ENCODE assay signal across 17 cellular contexts in the genomic region with DNA sequence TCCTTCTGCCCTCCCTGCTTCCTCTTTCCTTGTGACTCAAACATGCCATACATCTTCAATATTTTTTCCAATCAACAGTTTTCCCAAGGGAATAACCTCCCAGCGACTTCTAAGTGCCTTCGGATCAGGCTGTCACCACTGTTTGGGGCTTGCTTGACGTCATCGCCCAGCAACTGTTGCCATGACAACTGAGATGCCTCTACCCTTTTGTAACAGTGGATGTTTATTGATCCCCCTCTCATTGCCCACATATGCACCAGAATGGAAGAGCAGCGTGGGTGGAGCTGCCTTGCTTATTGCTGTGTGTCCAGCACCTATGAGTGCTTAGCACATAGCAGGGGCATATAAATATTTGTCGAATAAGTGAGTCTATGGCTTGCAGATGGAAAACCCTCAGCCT. TPM values are rescaled to one million over a fixed set of nuclear protein-coding genes. Genes with fewer than 3 reads are reported as not detected.
DNase-seq lines count a peak whose midpoint lies in the region; ATAC-seq and TF ChIP-seq lines count a peak whose summit lies in the region.
"Had no signal": no experiment of that assay in that cellular context is flagged by ENCODE, and none has a peak within 500 bp of the region (broad histone marks: within the 10 kb centered on the region; RNA-seq: fewer than 3 reads in every experiment).

No MANE protein-coding gene starts in this region.

- peaks cover 8% of the 10 kb centered on the region for H3K9me3 Mint-ChIP-seq in activated naive CD8-positive, alpha-beta T cell treated with anti-CD3 and anti-CD28 coated beads, Interleukin-2, amount 50 U/mL, for 24 hours

- no peaks in the 10 kb centered on the region for H3K4me1 Mint-ChIP-seq in activated naive CD8-positive, alpha-beta T cell treated with anti-CD3 and anti-CD28 coated beads, Interleukin-2, amount 50 U/mL, for 24 hours
- H3K4me1 Mint-ChIP-seq: nephron had no signal

- H3K27ac Mint-ChIP-seq in activated naive CD8-positive, alpha-beta T cell treated with anti-CD3 and anti-CD28 coated beads, Interleukin-2, amount 50 U/mL, for 24 hours: no peak overlapping the region
- H3K27ac Mint-ChIP-seq: nephron had no signal

- H3K36me3 ChIP-seq in ectodermal cell (ENCODE audit: control insufficient read depth, insufficient read depth, low read length) (no peaks in the 10 kb centered on the region), neural cell (ENCODE audit: insufficient read depth, low read length) (no peaks in the 10 kb centered on the region)
- H3K36me3 ChIP-seq: left lung, spleen had no signal

- H3K27me3 Mint-ChIP-seq in activated naive CD8-positive, alpha-beta T cell treated with anti-CD3 and anti-CD28 coated beads, Interleukin-2, amount 50 U/mL, for 24 hours: peaks cover 7% of the 10 kb centered on the region

- H3K79me2 ChIP-seq in neural cell (replicated peaks; ENCODE audit: insufficient read depth, low read length): no peaks in the 10 kb centered on the region

- no peaks in the 10 kb centered on the region for H3K9me2 ChIP-seq in neural cell (ENCODE audit: insufficient read depth, low read length)
- H3K9me2 ChIP-seq: SK-N-SH had no signal

- 60 to 63% methylated on average over 6 of the region's 6 CpGs for WGBS in ectodermal cell, 2 experiments

- no peaks in the 10 kb centered on the region for H3K36me3 Mint-ChIP-seq in activated naive CD8-positive, alpha-beta T cell treated with anti-CD3 and anti-CD28 coated beads, Interleukin-2, amount 50 U/mL, for 24 hours (ENCODE audit: low read depth)

- DNase-seq in EH (ENCODE audit: low read depth) (peak; percentile 34), HT1080 (ENCODE audit: low read depth) (peak; percentile 29), NCI-H226 (no peak)
- DNase-seq in activated naive CD8-positive, alpha-beta T cell treated with anti-CD3 and anti-CD28 coated beads, Interleukin-2, amount 50 U/mL, for 24 hours: no peak
- DNase-seq: activated T-cell treated with anti-CD3 and anti-CD28 coated beads, Interleukin-2, amount 50 U/mL, for 1 hour; effector CD4-positive, alpha-beta T cell; left lung; NCI-H1417 treated with DMSO at 0.1 percent for 48 hours; SK-N-SH; spleen; testis had no signal

- H3K4me3 Mint-ChIP-seq in activated naive CD8-positive, alpha-beta T cell treated with anti-CD3 and anti-CD28 coated beads, Interleukin-2, amount 50 U/mL, for 24 hours: no peak overlapping the region
- H3K4me3 Mint-ChIP-seq: nephron had no signal

- no peak overlapping the region for H3K4me3 ChIP-seq in ectodermal cell (ENCODE audit: insufficient read depth, low read depth, low read length)
- H3K4me3 ChIP-seq in neural cell (ENCODE audit: low read length): peak overlapping the region; percentile 45
- H3K4me3 ChIP-seq: left lung, spleen, testis had no signal

- H3K4me2 ChIP-seq in neural cell (ENCODE audit: low read length): peak overlapping the region; percentile 31
- H3K4me2 ChIP-seq: SK-N-SH had no signal

- H3K27ac ChIP-seq in ectodermal cell (ENCODE audit: insufficient read depth, low read depth, low read length, poor library complexity, severe bottlenecking) (peak overlapping the region; percentile 56), neural cell (ENCODE audit: low read length) (peak overlapping the region; percentile 84)
- H3K27ac ChIP-seq: left lung, spleen, testis had no signal

- ATAC-seq in HG03135 (IDR thresholded peaks at IDR 0.05; ENCODE audit: unreplicated experiment): no peak
- ATAC-seq in activated naive CD8-positive, alpha-beta T cell treated with anti-CD3 and anti-CD28 coated beads, Interleukin-2, amount 50 U/mL, for 24 hours: no peak
- ATAC-seq in GM21619 (IDR thresholded peaks at IDR 0.05; ENCODE audit: unreplicated experiment): no peak
- ATAC-seq: activated CD4-positive, CD25-positive, alpha-beta regulatory T cell treated with anti-CD3 and anti-CD28 coated beads, Interleukin-2, amount 50 U/mL, for 24 hours; left lung had no signal

- peak overlapping the region; percentile 59 for H3K9ac ChIP-seq in neural cell (ENCODE audit: low read length)
- H3K9ac ChIP-seq: SK-N-SH had no signal

- no peaks in the 10 kb centered on the region for H3K4me1 ChIP-seq in ectodermal cell (ENCODE audit: control insufficient read depth, insufficient read depth, low read length)
- H3K4me1 ChIP-seq: left lung, spleen, testis had no signal

- TF ChIP-seq RAD21 in neural cell (conservative IDR thresholded peaks at IDR 0.05): no peak

- peak overlapping the region; percentile 30 for H2AFZ ChIP-seq in neural cell (ENCODE audit: low read depth, low read length)

- H4K20me1 ChIP-seq in neural cell (ENCODE audit: insufficient read depth): no peaks in the 10 kb centered on the region

- peak; percentile 95 for TF ChIP-seq EP300 in neural cell (conservative IDR thresholded peaks at IDR 0.05; ENCODE audit: poor library complexity, severe bottlenecking)

- H3K27me3 ChIP-seq in ectodermal cell (ENCODE audit: control insufficient read depth, insufficient read depth, low read length, poor library complexity, severe bottlenecking) (no peaks in the 10 kb centered on the region), neural cell (ENCODE audit: insufficient read depth, low read depth, low read length) (no peaks in the 10 kb centered on the region)
- H3K27me3 ChIP-seq: testis had no signal

- H3F3A ChIP-seq in neural cell (ENCODE audit: insufficient read depth, low read length, poor library complexity, severe bottlenecking): no peaks in the 10 kb centered on the region

- no peak for TF ChIP-seq CTCF in neural cell (IDR thresholded peaks at IDR 0.05; ENCODE audit: poor library complexity, severe bottlenecking)

- no peaks in the 10 kb centered on the region for H3K9me3 ChIP-seq in ectodermal cell (ENCODE audit: control insufficient read depth, low read length)
- no peaks in the 10 kb centered on the region for H3K9me3 ChIP-seq in neural cell (ENCODE audit: low read length)
- H3K9me3 ChIP-seq: SK-N-SH, testis had no signal

TF ChIP-seq in neural cell, 6 proteins besides CTCF, POLR2A, EP300 and RAD21:
- TF ChIP-seq MXI1 (conservative IDR thresholded peaks at IDR 0.05; ENCODE audit: poor library complexity, severe bottlenecking): peak; percentile 73
- TF ChIP-seq, protein P1, sequence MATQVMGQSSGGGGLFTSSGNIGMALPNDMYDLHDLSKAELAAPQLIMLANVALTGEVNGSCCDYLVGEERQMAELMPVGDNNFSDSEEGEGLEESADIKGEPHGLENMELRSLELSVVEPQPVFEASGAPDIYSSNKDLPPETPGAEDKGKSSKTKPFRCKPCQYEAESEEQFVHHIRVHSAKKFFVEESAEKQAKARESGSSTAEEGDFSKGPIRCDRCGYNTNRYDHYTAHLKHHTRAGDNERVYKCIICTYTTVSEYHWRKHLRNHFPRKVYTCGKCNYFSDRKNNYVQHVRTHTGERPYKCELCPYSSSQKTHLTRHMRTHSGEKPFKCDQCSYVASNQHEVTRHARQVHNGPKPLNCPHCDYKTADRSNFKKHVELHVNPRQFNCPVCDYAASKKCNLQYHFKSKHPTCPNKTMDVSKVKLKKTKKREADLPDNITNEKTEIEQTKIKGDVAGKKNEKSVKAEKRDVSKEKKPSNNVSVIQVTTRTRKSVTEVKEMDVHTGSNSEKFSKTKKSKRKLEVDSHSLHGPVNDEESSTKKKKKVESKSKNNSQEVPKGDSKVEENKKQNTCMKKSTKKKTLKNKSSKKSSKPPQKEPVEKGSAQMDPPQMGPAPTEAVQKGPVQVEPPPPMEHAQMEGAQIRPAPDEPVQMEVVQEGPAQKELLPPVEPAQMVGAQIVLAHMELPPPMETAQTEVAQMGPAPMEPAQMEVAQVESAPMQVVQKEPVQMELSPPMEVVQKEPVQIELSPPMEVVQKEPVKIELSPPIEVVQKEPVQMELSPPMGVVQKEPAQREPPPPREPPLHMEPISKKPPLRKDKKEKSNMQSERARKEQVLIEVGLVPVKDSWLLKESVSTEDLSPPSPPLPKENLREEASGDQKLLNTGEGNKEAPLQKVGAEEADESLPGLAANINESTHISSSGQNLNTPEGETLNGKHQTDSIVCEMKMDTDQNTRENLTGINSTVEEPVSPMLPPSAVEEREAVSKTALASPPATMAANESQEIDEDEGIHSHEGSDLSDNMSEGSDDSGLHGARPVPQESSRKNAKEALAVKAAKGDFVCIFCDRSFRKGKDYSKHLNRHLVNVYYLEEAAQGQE (IDR thresholded peaks at IDR 0.05; ENCODE audit: borderline replicate concordance): peak; percentile 97
- TF ChIP-seq POLR2AphosphoS5 (IDR thresholded peaks at IDR 0.05): peak; percentile 80
- TF ChIP-seq EZH2 (IDR thresholded peaks at IDR 0.05; ENCODE audit: borderline replicate concordance, insufficient read depth, low read length, poor library complexity, severe bottlenecking): no peak
- TF ChIP-seq TAF1 (IDR thresholded peaks at IDR 0.05; ENCODE audit: low read depth): peak; percentile 58
- peak; percentile 33 for TF ChIP-seq SMC3 (conservative IDR thresholded peaks at IDR 0.05; ENCODE audit: poor library complexity)

RNA-seq across cellular contexts. Expression of gene FFAR4, which starts 14.4 kb away (rescaled TPM):
- not detected in 2 replicates for total RNA-seq in HT1080 (2014; rRNA removed; shearing (Covaris generic))
- not detected in 2 replicates for polyA plus RNA-seq in HT1080 (2015; cell fraction: cytosol; rRNA removed)
- polyA plus RNA-seq in HT1080 (2015; cell fraction: nucleus; rRNA removed): not detected in 2 replicates
- 0.63 TPM for polyA plus RNA-seq in ectodermal cell (2013, experiment 1 of 4)
- 1.2 TPM for polyA plus RNA-seq in ectodermal cell (2013, experiment 2 of 4)
- 0.43 TPM for polyA plus RNA-seq in ectodermal cell (2013, experiment 3 of 4)
- 0.32 TPM for polyA plus RNA-seq in ectodermal cell (2013, experiment 4 of 4)
- not detected in 2 replicates for polyA plus RNA-seq in neural cell
- 0.24 TPM in 1 of 2 replicates, not detected in the other for polyA minus RNA-seq in neural cell
- polyA plus RNA-seq: SK-N-SH had no signal

RNA-seq across cellular contexts. Expression of gene RBP4, which starts 20.2 kb away (rescaled TPM):
- 0.48 and 0.80 TPM in 2 replicates for total RNA-seq in HT1080 (2014; rRNA removed; shearing (Covaris generic))
- 0.27 and 0.78 TPM in 2 replicates for polyA plus RNA-seq in HT1080 (2015; cell fraction: cytosol; rRNA removed)
- polyA plus RNA-seq in HT1080 (2015; cell fraction: nucleus; rRNA removed): 0.25 TPM in 1 of 2 replicates, not detected in the other
- 0.46 TPM for polyA plus RNA-seq in ectodermal cell (2013, experiment 1 of 4)
- polyA plus RNA-seq in ectodermal cell (2013, experiment 2 of 4): 0.25 TPM
- polyA plus RNA-seq in ectodermal cell (2013, experiment 3 of 4): 0.85 TPM
- polyA plus RNA-seq in ectodermal cell (2013, experiment 4 of 4): 0.41 TPM
- 0.73 and 1.9 TPM in 2 replicates for polyA plus RNA-seq in neural cell
- 0.49 TPM in 1 of 2 replicates, not detected in the other for polyA minus RNA-seq in neural cell
- polyA plus RNA-seq: SK-N-SH had no signal

RNA-seq across cellular contexts. Expression of gene PDE6C, which starts 31.5 kb away (rescaled TPM):
- total RNA-seq in HT1080 (2014; rRNA removed; shearing (Covaris generic)): not detected in 2 replicates
- polyA plus RNA-seq in HT1080 (2015; cell fraction: cytosol; rRNA removed): 0.66 TPM in 1 of 2 replicates, not detected in the other
- not detected in 2 replicates for polyA plus RNA-seq in HT1080 (2015; cell fraction: nucleus; rRNA removed)
- not detected for polyA plus RNA-seq in ectodermal cell (2013, experiment 1 of 4)
- not detected for polyA plus RNA-seq in ectodermal cell (2013, experiment 2 of 4)
- polyA plus RNA-seq in ectodermal cell (2013, experiment 3 of 4): not detected
- polyA plus RNA-seq in ectodermal cell (2013, experiment 4 of 4): not detected
- polyA plus RNA-seq in neural cell: not detected in 2 replicates
- not detected in 2 replicates for polyA minus RNA-seq in neural cell
- total RNA-seq: left lung, spleen, testis had no signal
- polyA plus RNA-seq: SK-N-SH, spleen had no signal

Comparison
In these comparisons a context has a peak if more than half of its experiments do, and no peak if none do; other contexts are left out.
1. DNase-seq: peak in EH (single experiment) and HT1080 (single experiment); none in NCI-H226 (single experiment) and activated naive CD8-positive, alpha-beta T cell treated with anti-CD3 and anti-CD28 coated beads, Interleukin-2, amount 50 U/mL, for 24 hours (single experiment).